Comparison of ENCODE assay signal across 8 cellular contexts in the genomic region with DNA sequence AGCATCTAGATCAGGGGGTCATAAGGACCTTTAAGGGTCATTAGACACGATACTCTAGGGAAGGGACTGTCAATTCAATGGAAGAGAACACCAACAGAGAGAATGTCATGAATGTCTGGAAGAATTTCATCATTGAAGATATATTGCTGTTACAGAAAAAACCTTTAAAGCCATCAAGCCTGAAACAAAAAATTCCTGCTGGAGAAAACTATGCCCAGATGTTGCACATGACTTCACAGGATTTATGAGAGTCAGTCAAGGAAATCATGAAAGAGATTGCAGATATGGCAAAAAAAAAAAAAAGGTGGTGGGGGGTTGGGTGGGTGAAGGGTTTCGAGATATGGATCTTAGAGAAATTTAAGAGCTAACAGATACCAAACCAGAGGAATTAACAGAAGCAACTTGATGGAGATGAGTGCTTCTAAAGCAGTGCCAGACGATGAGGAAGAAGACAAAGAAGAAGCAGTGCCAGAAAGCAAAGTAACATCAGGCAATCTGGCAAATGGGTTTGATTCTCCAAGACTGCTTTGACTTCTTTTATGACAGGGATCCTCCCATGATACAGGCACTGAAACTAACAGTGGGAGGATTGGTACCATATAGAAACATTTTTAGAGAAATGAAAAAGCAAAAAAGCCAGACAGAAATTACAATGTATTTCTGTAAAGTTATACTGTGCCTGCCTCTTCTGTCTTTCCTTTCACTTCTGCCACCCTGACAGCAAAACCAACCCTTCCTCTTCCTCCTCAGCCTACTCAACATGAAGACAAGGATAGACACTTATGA. TPM values are rescaled to one million over a fixed set of nuclear protein-coding genes. Genes with fewer than 3 reads are reported as not detected.
DNase-seq lines count a peak whose midpoint lies in the region; ATAC-seq and TF ChIP-seq lines count a peak whose summit lies in the region.

No MANE protein-coding gene starts in this region.

- H3K27ac Mint-ChIP-seq in activated B cell treated with CpG ODN at 0.5 μM for 24 hours, result peak overlapping the region; percentile 19
- no peak overlapping the region for H3K27ac Mint-ChIP-seq in stimulated activated naive CD8-positive, alpha-beta T cell treated with anti-CD3 and anti-CD28 coated beads, Interleukin-15, Interleukin-2, amounts not matched to agents 100 ng/mL and 50 ng/mL, for 24 hours

- no peaks in the 10 kb centered on the region for H3K9me3 ChIP-seq in esophagus squamous epithelium

- CTCF ChIA-PET in activated B cell treated with CpG ODN at 0.5 μM for 24 hours (lab: Charles Lee), result no interaction called here

- H3K4me1 Mint-ChIP-seq in activated T-cell treated with anti-CD3 and anti-CD28 coated beads, Interleukin-2, amount 50 U/mL, for 4 hours (ENCODE audit: low read depth), result peaks cover 80% of the 10 kb centered on the region
- peaks cover 45% of the 10 kb centered on the region for H3K4me1 Mint-ChIP-seq in activated B cell treated with CpG ODN at 0.5 μM for 24 hours
- peaks cover 85% of the 10 kb centered on the region for H3K4me1 Mint-ChIP-seq in stimulated activated naive CD8-positive, alpha-beta T cell treated with anti-CD3 and anti-CD28 coated beads, Interleukin-15, Interleukin-2, amounts not matched to agents 100 ng/mL and 50 ng/mL, for 24 hours (ENCODE audit: low read depth)

- DNase-seq in activated T-cell treated with anti-CD3 and anti-CD28 coated beads, Interleukin-2, amount 50 U/mL, for 4 hours, result no peak
- no peak for DNase-seq in activated T-cell treated with anti-CD3 and anti-CD28 coated beads, Interleukin-2, amount 50 U/mL, for 1 hour
- DNase-seq in activated B cell treated with CpG ODN at 0.5 μM for 24 hours, result no peak
- no peak for DNase-seq in UCSD-AML1 (lab: John Stamatoyannopoulos, UW; ENCODE audit: unreplicated experiment)
- no peak for DNase-seq in DMS53 (lab: John Stamatoyannopoulos, UW)
- DNase-seq in esophagus squamous epithelium (lab: John Stamatoyannopoulos, UW), result no peak

- peaks cover 3 to 78% (median 3%) of the 10 kb centered on the region in 3 donors for H3K4me1 ChIP-seq in esophagus squamous epithelium

- peak; percentile 51 to 61 for ATAC-seq in activated T-cell treated with anti-CD3 and anti-CD28 coated beads, Interleukin-2, amount 50 U/mL, for 4 hours
- ATAC-seq in HG03039 (IDR thresholded peaks at IDR 0.05; ENCODE audit: unreplicated experiment), result peak; percentile 37
- peak; percentile 52 for ATAC-seq in activated B cell treated with CpG ODN at 0.5 μM for 24 hours (ENCODE audit: low read depth)

- no peak overlapping the region for H3K4me3 ChIP-seq in esophagus squamous epithelium

- H3K9me3 Mint-ChIP-seq in activated T-cell treated with anti-CD3 and anti-CD28 coated beads, Interleukin-2, amount 50 U/mL, for 4 hours, result no peaks in the 10 kb centered on the region
- H3K9me3 Mint-ChIP-seq in activated B cell treated with CpG ODN at 0.5 μM for 24 hours, result no peaks in the 10 kb centered on the region
- no peaks in the 10 kb centered on the region for H3K9me3 Mint-ChIP-seq in stimulated activated naive CD8-positive, alpha-beta T cell treated with anti-CD3 and anti-CD28 coated beads, Interleukin-15, Interleukin-2, amounts not matched to agents 100 ng/mL and 50 ng/mL, for 24 hours

- H3K4me3 Mint-ChIP-seq in activated T-cell treated with anti-CD3 and anti-CD28 coated beads, Interleukin-2, amount 50 U/mL, for 4 hours, result no peak overlapping the region
- no peak overlapping the region for H3K4me3 Mint-ChIP-seq in activated B cell treated with CpG ODN at 0.5 μM for 24 hours
- H3K4me3 Mint-ChIP-seq in stimulated activated naive CD8-positive, alpha-beta T cell treated with anti-CD3 and anti-CD28 coated beads, Interleukin-15, Interleukin-2, amounts not matched to agents 100 ng/mL and 50 ng/mL, for 24 hours, result peak overlapping the region; percentile 27

- no peaks in the 10 kb centered on the region for H3K27me3 Mint-ChIP-seq in activated T-cell treated with anti-CD3 and anti-CD28 coated beads, Interleukin-2, amount 50 U/mL, for 4 hours (ENCODE audit: low read depth)
- H3K27me3 Mint-ChIP-seq in activated B cell treated with CpG ODN at 0.5 μM for 24 hours, result no peaks in the 10 kb centered on the region
- H3K27me3 Mint-ChIP-seq in stimulated activated naive CD8-positive, alpha-beta T cell treated with anti-CD3 and anti-CD28 coated beads, Interleukin-15, Interleukin-2, amounts not matched to agents 100 ng/mL and 50 ng/mL, for 24 hours, result no peaks in the 10 kb centered on the region

- WGBS in esophagus squamous epithelium, 2 donors, result 65 to 74% methylated on average over 3 of the region's 3 CpGs

- H3K27me3 ChIP-seq in esophagus squamous epithelium, result no peaks in the 10 kb centered on the region

- H3K36me3 ChIP-seq in esophagus squamous epithelium, result no peaks in the 10 kb centered on the region

- no peak overlapping the region for H3K27ac ChIP-seq in esophagus squamous epithelium

- no peak for TF ChIP-seq POLR2A in esophagus squamous epithelium (IDR thresholded peaks at IDR 0.05)

- intact Hi-C loops in activated B cell treated with CpG ODN at 0.5 μM for 24 hours (cut with micrococcal nuclease), result loop anchor here (2.0 kb wide), 1 partner anchor 16 kb away; no protein-coding TSS in a partner anchor
- intact Hi-C loops in esophagus squamous epithelium (cut with DNase I), result no loop called here

- TF ChIP-seq CTCF in activated B cell treated with CpG ODN at 0.5 μM for 24 hours (IDR thresholded peaks at IDR 0.05) (no peak), esophagus squamous epithelium (IDR thresholded peaks at IDR 0.05) (no peak)

- POLR2A ChIA-PET in activated B cell treated with CpG ODN at 0.5 μM for 24 hours (lab: Charles Lee), result no interaction called here

- no peaks in the 10 kb centered on the region for H3K36me3 Mint-ChIP-seq in activated T-cell treated with anti-CD3 and anti-CD28 coated beads, Interleukin-2, amount 50 U/mL, for 4 hours (ENCODE audit: insufficient read depth)
- no peaks in the 10 kb centered on the region for H3K36me3 Mint-ChIP-seq in activated B cell treated with CpG ODN at 0.5 μM for 24 hours (ENCODE audit: low read depth)
- H3K36me3 Mint-ChIP-seq in stimulated activated naive CD8-positive, alpha-beta T cell treated with anti-CD3 and anti-CD28 coated beads, Interleukin-15, Interleukin-2, amounts not matched to agents 100 ng/mL and 50 ng/mL, for 24 hours (ENCODE audit: low read depth), result no peaks in the 10 kb centered on the region

RNA-seq across cellular contexts. Expression of gene MAP4K3, which starts 28.5 kb away (rescaled TPM):
- 10 to 100 TPM; 10.3 to 14.3 (median 11.5) TPM for total RNA-seq in activated T-cell treated with anti-CD3 and anti-CD28 coated beads, Interleukin-2, amount 50 U/mL, for 4 hours
- total RNA-seq in activated B cell treated with CpG ODN at 0.5 μM for 24 hours (9.9 and 11.0 TPM in 2 replicates), esophagus squamous epithelium (10 to 100 TPM; 12.6 to 35.1 (median 15.8) TPM)
